Comparison of ENCODE assay signal across 10 cellular contexts in genomic region chr4:76801621-76802545, GRCh38.
DNase-seq lines count a peak whose midpoint lies in the region; ATAC-seq and TF ChIP-seq lines count a peak whose summit lies in the region.
"Had no signal": no experiment of that assay in that cellular context is flagged by ENCODE, and none has a peak within 500 bp of the region (broad histone marks: within the 10 kb centered on the region; RNA-seq: fewer than 3 reads in every experiment).

No MANE protein-coding gene starts in this region.

- peaks cover 14% of the 10 kb centered on the region for H3K4me1 Mint-ChIP-seq in progenitor cell of endocrine pancreas (ENCODE audit: low read depth)
- H3K4me1 Mint-ChIP-seq: naive thymus-derived CD8-positive, alpha-beta T cell had no signal

- in situ Hi-C loops in G401 (cut with HindIII; ENCODE audit: low sequenced_read_pairs): no loop called here

- peak; percentile 44 for TF ChIP-seq CTCF in choroid plexus epithelial cell (conservative IDR thresholded peaks at IDR 0.05; ENCODE audit: low read depth, low read length)
- TF ChIP-seq CTCF in progenitor cell of endocrine pancreas (IDR thresholded peaks at IDR 0.05; ENCODE audit: unreplicated experiment): peak; percentile 13

- H3K36me3 Mint-ChIP-seq in progenitor cell of endocrine pancreas (ENCODE audit: insufficient read depth): peaks cover 1% of the 10 kb centered on the region

- ATAC-seq in HG02840 (IDR thresholded peaks at IDR 0.05; ENCODE audit: low FRiP score, unreplicated experiment) (no peak), HG03095 (IDR thresholded peaks at IDR 0.05; ENCODE audit: unreplicated experiment) (no peak)
- ATAC-seq: naive thymus-derived CD8-positive, alpha-beta T cell had no signal

- peaks cover 4% of the 10 kb centered on the region for H3K9me3 Mint-ChIP-seq in progenitor cell of endocrine pancreas (ENCODE audit: low read depth)

- peak overlapping the region; percentile 35 for H3K4me3 ChIP-seq in choroid plexus epithelial cell (ENCODE audit: low read depth, low read length)
- H3K4me3 ChIP-seq in iPS-11a (ENCODE audit: low read depth, low read length): peak overlapping the region; percentile 24
- H3K4me3 ChIP-seq: BLaER1 had no signal

- H3K27ac Mint-ChIP-seq in progenitor cell of endocrine pancreas: peak overlapping the region; percentile 88
- H3K27ac Mint-ChIP-seq: naive thymus-derived CD8-positive, alpha-beta T cell had no signal

- H3K4me3 Mint-ChIP-seq in progenitor cell of endocrine pancreas (ENCODE audit: low read depth): peak overlapping the region; percentile 60
- H3K4me3 Mint-ChIP-seq: naive thymus-derived CD8-positive, alpha-beta T cell had no signal

- DNase-seq in EH (ENCODE audit: low read depth): peak; percentile 34
- peak; percentile 63 for DNase-seq in choroid plexus epithelial cell (ENCODE audit: low read depth)
- DNase-seq in progenitor cell of endocrine pancreas (ENCODE audit: low spot score, unreplicated experiment): no peak
- DNase-seq in G401 (ENCODE audit: low spot score): no peak
- no peak for DNase-seq in NCI-H2029 (lab: John Stamatoyannopoulos, UW)
- DNase-seq: naive thymus-derived CD8-positive, alpha-beta T cell had no signal

- H3K27me3 Mint-ChIP-seq in progenitor cell of endocrine pancreas: peaks cover 36% of the 10 kb centered on the region

Comparison
In these comparisons a context has a peak if more than half of its experiments do, and no peak if none do; other contexts are left out.
1. DNase-seq: peak in EH (single experiment) and choroid plexus epithelial cell (single experiment); none in progenitor cell of endocrine pancreas (single experiment), G401 (single experiment) and NCI-H2029 (single experiment).